Comparison of ENCODE assay signal across 29 cellular contexts in the genomic region with DNA sequence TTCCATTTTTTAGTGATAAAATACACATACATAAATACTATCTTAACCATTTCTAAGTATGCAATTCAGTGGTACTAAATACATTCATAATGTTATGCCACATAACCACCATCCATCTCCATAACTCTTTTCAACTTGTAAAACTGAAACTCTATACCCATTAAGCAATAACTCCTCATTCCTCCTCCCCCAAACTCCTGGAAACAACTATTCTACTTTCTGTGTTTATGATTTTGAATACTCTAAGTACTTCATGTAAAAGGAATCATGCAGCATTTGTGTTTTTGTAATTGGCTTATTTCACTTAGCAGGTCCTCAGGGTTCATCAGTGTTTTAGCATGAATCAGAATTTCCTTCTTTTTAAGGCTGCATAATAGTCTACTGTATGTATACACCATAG.
DNase-seq lines count a peak whose midpoint lies in the region; ATAC-seq, FAIRE-seq and TF ChIP-seq lines count a peak whose summit lies in the region.
"Had no signal": no experiment of that assay in that cellular context is flagged by ENCODE, and none has a peak within 500 bp of the region (broad histone marks: within the 10 kb centered on the region; RNA-seq: fewer than 3 reads in every experiment).

No MANE protein-coding gene starts in this region.

- no peaks in the 10 kb centered on the region for H3K27me3 ChIP-seq in K562 (ENCODE audit: control insufficient read depth in 2 of 2, insufficient read depth in 2 of 2, low read length in 2 of 2)
- H3K27me3 ChIP-seq in left lung: no peaks in the 10 kb centered on the region
- H3K27me3 ChIP-seq: esophagus squamous epithelium, MG63, Peyer's patch, SJCRH30 had no signal

- H3K9me1 ChIP-seq in K562 (ENCODE audit: control insufficient read depth, insufficient read depth, low read length): no peaks in the 10 kb centered on the region

- no peak for FAIRE-seq in K562 (lab: Jason Lieb, UNC)
- FAIRE-seq: D721Med, HepG2, small intestine had no signal

- peaks cover 6% of the 10 kb centered on the region for H3K9me3 Mint-ChIP-seq in osteocyte (ENCODE audit: unreplicated experiment)
- H3K9me3 Mint-ChIP-seq: activated CD8-positive, alpha-beta T cell treated with anti-CD3 and anti-CD28 coated beads for 36 hours; CD4-positive, CD25-positive, alpha-beta regulatory T cell; T-cell had no signal

- TF ChIP-seq CTCF in AG10803 (conservative IDR thresholded peaks at IDR 0.05; ENCODE audit: low read length) (no peak), K562 (IDR thresholded peaks at IDR 0.05 in 2 of 3, conservative IDR thresholded peaks at IDR 0.05 in 1 of 3; ENCODE audit: insufficient read depth in 2 of 3, low read depth in 1 of 3, low read length in 3 of 3) (no peak), osteocyte (IDR thresholded peaks at IDR 0.05) (no peak), left lung (IDR thresholded peaks at IDR 0.05) (no peak)

- no peak for TF ChIP-seq EP300 in Ishikawa (IDR thresholded peaks at IDR 0.05; ENCODE audit: borderline replicate concordance)
- TF ChIP-seq EP300 in K562 (IDR thresholded peaks at IDR 0.05; ENCODE audit: low read length): no peak

- H3K9me3 ChIP-seq in K562 (replicated peaks; ENCODE audit: control insufficient read depth, insufficient read depth, low read depth, low read length) (no peaks in the 10 kb centered on the region), left lung (no peaks in the 10 kb centered on the region)
- H3K9me3 ChIP-seq: esophagus squamous epithelium, Peyer's patch had no signal

- H2AFZ ChIP-seq in K562 (ENCODE audit: low read depth, low read length): no peak overlapping the region

- H3K79me2 ChIP-seq in K562 (ENCODE audit: control insufficient read depth, insufficient read depth, low read length): no peaks in the 10 kb centered on the region

- no peaks in the 10 kb centered on the region for H3K36me3 ChIP-seq in K562 (ENCODE audit: control insufficient read depth, insufficient read depth, low read length)
- no peaks in the 10 kb centered on the region for H3K36me3 ChIP-seq in left lung
- H3K36me3 ChIP-seq: esophagus squamous epithelium, MG63, Peyer's patch, SJCRH30 had no signal

- no peaks in the 10 kb centered on the region for H4K20me1 ChIP-seq in K562 (replicated peaks; ENCODE audit: control insufficient read depth, insufficient read depth, low read length)

- no peaks in the 10 kb centered on the region for H3K27me3 Mint-ChIP-seq in osteocyte (ENCODE audit: unreplicated experiment)
- H3K27me3 Mint-ChIP-seq: brain had no signal

- H3K27ac ChIP-seq in K562 (ENCODE audit: extremely low read depth, low read depth, low read length) (no peak overlapping the region), left lung (no peak overlapping the region)
- H3K27ac ChIP-seq: esophagus squamous epithelium, Peyer's patch, SJCRH30 had no signal

- H3K27ac Mint-ChIP-seq in osteocyte (ENCODE audit: unreplicated experiment): peak overlapping the region; percentile 11
- H3K27ac Mint-ChIP-seq: activated CD8-positive, alpha-beta T cell treated with anti-CD3 and anti-CD28 coated beads for 36 hours; brain; CD4-positive, CD25-positive, alpha-beta regulatory T cell; endodermal cell; T-cell had no signal

- in situ Hi-C loops in K562 (cut with MboI): no loop called here

- POLR2A ChIA-PET in K562 (lab: Yijun Ruan, JAX): interaction anchor here (0.7 kb wide), 1 partner anchor 239 kb away, joined by 3 read pairs; no protein-coding TSS in a partner anchor

- intact Hi-C loops in K562 (cut with micrococcal nuclease) (loop anchor here (5.0 kb wide), 2 partner anchors 170 to 245 kb away; no protein-coding TSS in a partner anchor), left lung (cut with DNase I) (no loop called here)

- CTCF ChIA-PET in K562 (lab: Yijun Ruan, JAX; ENCODE audit: low intra/inter-chr PET ratio): no interaction called here

- no peak overlapping the region for H3K4me3 Mint-ChIP-seq in osteocyte (ENCODE audit: unreplicated experiment)
- H3K4me3 Mint-ChIP-seq: activated CD8-positive, alpha-beta T cell treated with anti-CD3 and anti-CD28 coated beads for 36 hours; brain; CD4-positive, CD25-positive, alpha-beta regulatory T cell; endodermal cell; T-cell had no signal

- no peak overlapping the region for H3K4me2 ChIP-seq in K562 (ENCODE audit: insufficient read depth, low read length)

- H3K4me1 ChIP-seq in K562 (replicated peaks in 1 of 2; ENCODE audit: control insufficient read depth in 2 of 2, insufficient read depth in 2 of 2, low read length in 2 of 2) (peaks cover 0 to 16% of the 10 kb centered on the region in 2 experiments; a peak in 3 of 5 replicates), left lung (peaks cover 0 to 14% of the 10 kb centered on the region in 2 donors)
- H3K4me1 ChIP-seq: SJCRH30 had no signal

- TF ChIP-seq POLR2A in K562 (conservative IDR thresholded peaks at IDR 0.05): no peak

- TF ChIP-seq RAD21 in Ishikawa (IDR thresholded peaks at IDR 0.05; ENCODE audit: low read depth) (no peak), K562 (CRISPR knock-in tag; conservative IDR thresholded peaks at IDR 0.05 in 1 of 2, IDR thresholded peaks at IDR 0.05 in 1 of 2) (no peak)

- peak; percentile 15 for DNase-seq in AG10803 (ENCODE audit: low read depth)
- DNase-seq in K562 (ENCODE audit: extremely low read depth in 1 of 4, low spot score in 3 of 4): no peak
- DNase-seq in osteocyte (ENCODE audit: extremely low spot score, unreplicated experiment): no peak
- no peak for DNase-seq in left lung
- DNase-seq in LoVo (ENCODE audit: low spot score): no peak
- DNase-seq: activated CD8-positive, alpha-beta T cell treated with anti-CD3 and anti-CD28 coated beads for 36 hours; activated gamma-delta T cell; CD4-positive, CD25-positive, alpha-beta regulatory T cell; cortex of kidney; EL; endodermal cell; esophagus squamous epithelium; kidney glomerular epithelial cell; MG63; NCI-H1436; NCI-H2107; NCI-H510A treated with DMSO at 0.1 percent for 48 hours; Peyer's patch; small intestine; stimulated activated CD4-positive, alpha-beta T cell treated with anti-CD3 and anti-CD28 coated beads, Interleukin-1b, Interleukin-23, amount 100 ng/mL, for 48 hours; T-cell had no signal

- no TSS peak for BruUV-seq in K562 (replicated peaks; lab: Mats Ljungman, UMichigan)

- H3K4me1 Mint-ChIP-seq in osteocyte (ENCODE audit: unreplicated experiment): peaks cover 26% of the 10 kb centered on the region
- H3K4me1 Mint-ChIP-seq: CD4-positive, CD25-positive, alpha-beta regulatory T cell; T-cell had no signal

- H3K4me3 ChIP-seq in AG10803 (ENCODE audit: low read length) (no peak overlapping the region), K562 (no peak overlapping the region), left lung (no peak overlapping the region)
- H3K4me3 ChIP-seq: esophagus squamous epithelium, lung, MG63, Peyer's patch, SJCRH30 had no signal

- no peak overlapping the region for H3K9ac ChIP-seq in K562 (ENCODE audit: insufficient read depth in 1 of 2, low read depth in 2 of 2, low read length in 2 of 2)

- ATAC-seq in K562 (no peak), HG02759 (IDR thresholded peaks at IDR 0.05; ENCODE audit: unreplicated experiment) (no peak), left lung (no peak)
- ATAC-seq: activated CD4-positive, CD25-positive, alpha-beta regulatory T cell treated with anti-CD3 and anti-CD28 coated beads, Interleukin-2, amount 50 U/mL, for 24 hours; activated CD8-positive, alpha-beta T cell treated with anti-CD3 and anti-CD28 coated beads for 36 hours; T-cell had no signal

- peaks cover 3% of the 10 kb centered on the region for H3K36me3 Mint-ChIP-seq in osteocyte (ENCODE audit: unreplicated experiment)
- H3K36me3 Mint-ChIP-seq: brain; CD4-positive, CD25-positive, alpha-beta regulatory T cell; T-cell had no signal

TF ChIP-seq in Ishikawa, 13 proteins besides CTCF, POLR2A, EP300 and RAD21:
- TF ChIP-seq, protein P1, sequence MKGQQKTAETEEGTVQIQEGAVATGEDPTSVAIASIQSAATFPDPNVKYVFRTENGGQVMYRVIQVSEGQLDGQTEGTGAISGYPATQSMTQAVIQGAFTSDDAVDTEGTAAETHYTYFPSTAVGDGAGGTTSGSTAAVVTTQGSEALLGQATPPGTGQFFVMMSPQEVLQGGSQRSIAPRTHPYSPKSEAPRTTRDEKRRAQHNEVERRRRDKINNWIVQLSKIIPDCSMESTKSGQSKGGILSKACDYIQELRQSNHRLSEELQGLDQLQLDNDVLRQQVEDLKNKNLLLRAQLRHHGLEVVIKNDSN (IDR thresholded peaks at IDR 0.05): no peak
- TF ChIP-seq CEBPB (IDR thresholded peaks at IDR 0.05): peak; percentile 70

TF ChIP-seq in K562, 482 proteins besides CTCF, POLR2A, EP300 and RAD21:
- TF ChIP-seq CBX8 (IDR thresholded peaks at IDR 0.05; ENCODE audit: borderline replicate concordance, extremely low read depth, low read depth, low read length, poor library complexity, severe bottlenecking) (no peak), NUFIP1 (IDR thresholded peaks at IDR 0.05; ENCODE audit: partially characterized antibody) (no peak), LEF1 (IDR thresholded peaks at IDR 0.05) (0 out of 2 replicates have a peak, but pooled peaks have one; percentile 15), CEBPG (CRISPR knock-in tag; IDR thresholded peaks at IDR 0.05) (no peak), CEBPG (tag; conservative IDR thresholded peaks at IDR 0.05 in 1 of 2, IDR thresholded peaks at IDR 0.05 in 1 of 2) (peak; percentile 14 to 40; a peak in 1 of 4 replicates)
